Comparison of ENCODE assay signal across 19 cellular contexts in genomic region chr1:174049514-174049913, GRCh38. TPM values are rescaled to one million over a fixed set of nuclear protein-coding genes. Genes with fewer than 3 reads are reported as not detected.
DNase-seq lines count a peak whose midpoint lies in the region; ATAC-seq lines count a peak whose summit lies in the region.
"Had no signal": no experiment of that assay in that cellular context is flagged by ENCODE, and none has a peak within 500 bp of the region (broad histone marks: within the 10 kb centered on the region; RNA-seq: fewer than 3 reads in every experiment).

No MANE protein-coding gene starts in this region.

- ATAC-seq in HG03571 (IDR thresholded peaks at IDR 0.05; ENCODE audit: unreplicated experiment), result no peak
- ATAC-seq: GM23338, HCT116 had no signal

- DNase-seq in AG08395 (ENCODE audit: low spot score) (peak; percentile 8), AG20443 (ENCODE audit: low spot score) (peak; percentile 35), amniotic epithelial cell (ENCODE audit: low read depth) (peak; percentile 14), myocyte (ENCODE audit: low read depth) (peak; percentile 40), NCI-H524 (lab: John Stamatoyannopoulos, UW) (no peak), LoVo (ENCODE audit: low spot score) (no peak)
- no peak for DNase-seq in stimulated activated CD4-positive, alpha-beta T cell treated with anti-CD3 and anti-CD28 coated beads, Interleukin-4, amount 100 ng/mL, for 24 hours
- DNase-seq: AML-193; BE2C; CD4-positive, alpha-beta T cell; CD8-positive, alpha-beta memory T cell; DMS 273 treated with DMSO at 0.1 percent for 48 hours; DMS53; DMS79 treated with DMSO at 0.1 percent for 48 hours; GF-D8; H9 had no signal

RNA-seq across cellular contexts. Expression of gene RC3H1, which starts 27.4 kb away (rescaled TPM):
- 19.7 and 25.6 TPM in 2 replicates for total RNA-seq in myocyte
- polyA plus RNA-seq in myocyte (2012), result 3.9 TPM

Comparison
In these comparisons a context has a peak if more than half of its experiments do, and no peak if none do; other contexts are left out.
1. DNase-seq: peak in AG08395 (single experiment), AG20443 (single experiment), amniotic epithelial cell (single experiment) and myocyte (single experiment); none in NCI-H524 (0 of 2), LoVo (single experiment) and stimulated activated CD4-positive, alpha-beta T cell treated with anti-CD3 and anti-CD28 coated beads, Interleukin-4, amount 100 ng/mL, for 24 hours (single experiment).